In the genomic region with DNA sequence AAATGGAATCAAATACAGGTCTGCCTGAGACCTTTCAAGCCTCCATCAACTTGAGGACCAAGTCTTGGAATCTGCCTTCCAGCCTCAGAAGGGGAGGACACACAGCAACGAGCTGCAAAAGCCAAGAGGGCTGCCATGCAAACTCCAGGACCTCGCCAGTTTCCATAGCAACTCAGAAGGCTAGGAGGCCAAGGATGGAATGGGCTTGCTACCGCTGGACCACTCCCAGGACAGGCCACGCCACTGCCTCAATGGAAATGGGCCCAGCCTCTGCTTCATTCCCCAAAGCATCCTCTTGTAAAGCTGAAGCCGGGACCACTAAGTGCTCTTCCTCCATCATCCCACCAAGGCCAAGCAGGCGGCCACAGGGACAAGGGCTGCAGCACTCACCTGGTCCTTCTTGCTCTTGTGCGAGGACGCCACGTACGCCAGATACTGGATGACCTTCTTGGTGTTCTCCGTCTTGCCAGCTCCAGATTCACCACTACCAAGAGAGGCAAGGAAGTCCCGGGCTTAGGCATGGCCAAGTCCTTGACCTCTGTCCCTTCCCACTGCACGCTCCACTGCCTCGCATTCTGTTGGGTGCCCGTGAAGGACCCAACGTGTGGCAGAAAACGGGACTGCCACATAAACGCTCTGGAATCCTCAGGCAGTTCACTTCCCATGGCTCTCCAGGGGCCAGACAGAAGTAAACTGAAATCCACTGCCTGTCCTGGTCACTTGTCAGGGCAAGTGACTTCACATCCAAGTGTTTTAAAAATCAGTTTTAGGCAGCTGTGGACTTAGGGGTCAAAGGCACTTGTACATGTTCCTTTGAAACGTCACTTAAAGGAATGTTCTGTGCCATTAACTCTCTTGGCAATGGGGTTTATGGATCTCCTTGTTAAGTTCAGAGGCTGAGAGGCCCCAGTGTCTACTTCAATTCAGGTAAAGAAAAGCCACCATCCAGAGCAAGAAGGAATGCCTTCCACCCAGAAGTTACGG, we compare ENCODE assay signal across 9 cellular contexts.
DNase-seq lines count a peak whose midpoint lies in the region; ATAC-seq and TF ChIP-seq lines count a peak whose summit lies in the region.
"Had no signal": no experiment of that assay in that cellular context is flagged by ENCODE, and none has a peak within 500 bp of the region (broad histone marks: within the 10 kb centered on the region; RNA-seq: fewer than 3 reads in every experiment).

No MANE protein-coding gene starts in this region.

- H3K27ac Mint-ChIP-seq in T-helper 17 cell: peak overlapping the region; percentile 78
- peak overlapping the region; percentile 58 for H3K27ac Mint-ChIP-seq in progenitor cell of endocrine pancreas

- no peaks in the 10 kb centered on the region for H3K9me3 Mint-ChIP-seq in progenitor cell of endocrine pancreas (ENCODE audit: low read depth)

- H3K36me3 ChIP-seq in BLaER1 treated with 17β-estradiol and CSF1 and Interleukin-3, amounts not matched to agents 10 nM and 100 nM: peaks cover 80 to 100% (median 96%) of the 10 kb centered on the region in 11 experiments
- H3K36me3 ChIP-seq in esophagus muscularis mucosa: peaks cover 15 to 56% (median 47%) of the 10 kb centered on the region in 4 donors
- peaks cover 17% of the 10 kb centered on the region; the same call in 1 of the 2 replicates for H3K36me3 ChIP-seq in Karpas-422 (ENCODE audit: insufficient read depth, low read length)

- ATAC-seq in T-helper 17 cell (no peak), left colon (no peak)

- H3K36me3 Mint-ChIP-seq in T-helper 17 cell (ENCODE audit: low read depth) (peaks cover 7% of the 10 kb centered on the region), progenitor cell of endocrine pancreas (ENCODE audit: insufficient read depth) (peaks cover 32% of the 10 kb centered on the region)

- no peak for TF ChIP-seq POLR2A in esophagus muscularis mucosa (IDR thresholded peaks at IDR 0.05; ENCODE audit: low read depth)

- peaks cover 52% of the 10 kb centered on the region for H3K4me1 Mint-ChIP-seq in T-helper 17 cell
- H3K4me1 Mint-ChIP-seq in progenitor cell of endocrine pancreas (ENCODE audit: low read depth): peaks cover 32% of the 10 kb centered on the region

- H3K27me3 Mint-ChIP-seq in T-helper 17 cell (no peaks in the 10 kb centered on the region), progenitor cell of endocrine pancreas (no peaks in the 10 kb centered on the region)

- no peaks in the 10 kb centered on the region for H3K9me3 ChIP-seq in BLaER1 treated with 17β-estradiol and CSF1 and Interleukin-3, amounts not matched to agents 10 nM and 100 nM (replicated peaks in 1 of 11)
- no peaks in the 10 kb centered on the region for H3K9me3 ChIP-seq in T-helper 17 cell (ENCODE audit: control insufficient read depth, low read length, poor library complexity, severe bottlenecking)
- H3K9me3 ChIP-seq in esophagus muscularis mucosa: no peaks in the 10 kb centered on the region
- no peaks in the 10 kb centered on the region for H3K9me3 ChIP-seq in Karpas-422 (ENCODE audit: low read length)

- peak overlapping the region in 4 of 11 experiments; percentile 1 to 39 (median 20); a peak in 4 of 22 replicates for H3K9ac ChIP-seq in BLaER1 treated with 17β-estradiol and CSF1 and Interleukin-3, amounts not matched to agents 10 nM and 100 nM
- no peak overlapping the region for H3K9ac ChIP-seq in Karpas-422 (ENCODE audit: low read length)

- no peaks in the 10 kb centered on the region; a peak in 1 of 22 replicates for H3K27me3 ChIP-seq in BLaER1 treated with 17β-estradiol and CSF1 and Interleukin-3, amounts not matched to agents 10 nM and 100 nM
- H3K27me3 ChIP-seq in esophagus muscularis mucosa (no peaks in the 10 kb centered on the region), Karpas-422 (ENCODE audit: low read length) (no peaks in the 10 kb centered on the region)

- H3K79me2 ChIP-seq in Karpas-422 (ENCODE audit: low read length): peaks cover 33% of the 10 kb centered on the region

- TF ChIP-seq CTCF in esophagus muscularis mucosa (IDR thresholded peaks at IDR 0.05): peak in 1 of 3 experiments; percentile 24
- TF ChIP-seq CTCF in progenitor cell of endocrine pancreas (IDR thresholded peaks at IDR 0.05; ENCODE audit: unreplicated experiment): no peak

- H4K20me1 ChIP-seq in BLaER1 treated with 17β-estradiol and CSF1 and Interleukin-3, amounts not matched to agents 10 nM and 100 nM: peaks cover 97 to 100% (median 100%) of the 10 kb centered on the region in 11 experiments
- peaks cover 8% of the 10 kb centered on the region; the same call in 1 of the 2 replicates for H4K20me1 ChIP-seq in Karpas-422 (ENCODE audit: insufficient read depth, low read depth, low read length)

- peak overlapping the region in 6 of 11 experiments; percentile 13 to 92 (median 85); a peak in 9 of 22 replicates for H3K27ac ChIP-seq in BLaER1 treated with 17β-estradiol and CSF1 and Interleukin-3, amounts not matched to agents 10 nM and 100 nM
- H3K27ac ChIP-seq in esophagus muscularis mucosa (replicated peaks in 1 of 4) (peak overlapping the region; percentile 95 to 100 (median 98)), Karpas-422 (ENCODE audit: low read length) (no peak overlapping the region)

- no peak overlapping the region for H3K4me3 ChIP-seq in BLaER1 treated with 17β-estradiol and CSF1 and Interleukin-3, amounts not matched to agents 10 nM and 100 nM
- H3K4me3 ChIP-seq in esophagus muscularis mucosa (no peak overlapping the region), Karpas-422 (ENCODE audit: low read length) (no peak overlapping the region)

- no peak for TF ChIP-seq EP300 in esophagus muscularis mucosa (IDR thresholded peaks at IDR 0.05)

- POLR2A ChIA-PET in HEK293T (lab: Yijun Ruan, JAX): no interaction called here

- WGBS in esophagus muscularis mucosa: 53% methylated on average over 13 of the region's 20 CpGs

- DNase-seq in T-helper 17 cell (no peak), esophagus muscularis mucosa (ENCODE audit: extremely low spot score) (no peak), progenitor cell of endocrine pancreas (ENCODE audit: low spot score, unreplicated experiment) (no peak), left colon (no peak), Karpas-422 (no peak), HEK293T (ENCODE audit: extremely low spot score) (no peak)
- no peak for DNase-seq in activated CD4-positive, CD25-positive, alpha-beta regulatory T cell treated with anti-CD3 and anti-CD28 coated beads, Interleukin-2, amount 50 U/mL, for 72 hours
- DNase-seq: DMS79 had no signal

- H3K4me2 ChIP-seq in BLaER1 treated with 17β-estradiol and CSF1 and Interleukin-3, amounts not matched to agents 10 nM and 100 nM: peak overlapping the region in 1 of 11 experiments; percentile 90; a peak in 1 of 22 replicates
- no peak overlapping the region for H3K4me2 ChIP-seq in Karpas-422 (ENCODE audit: low read depth, low read length, poor library complexity, severe bottlenecking)

- CTCF ChIA-PET in HEK293T (lab: Yijun Ruan, JAX): no interaction called here

- H3K4me3 Mint-ChIP-seq in T-helper 17 cell (no peak overlapping the region), progenitor cell of endocrine pancreas (ENCODE audit: low read depth) (no peak overlapping the region)

- intact Hi-C loops in esophagus muscularis mucosa (cut with DNase I) (loop anchor here (5.0 kb wide), 2 partner anchors 46 to 141 kb away; no protein-coding TSS in a partner anchor), left colon (cut with DNase I, micrococcal nuclease) (no loop called here)

- H2AFZ ChIP-seq in Karpas-422 (ENCODE audit: low read length): no peak overlapping the region

- H3K9me2 ChIP-seq in Karpas-422 (replicated peaks; ENCODE audit: insufficient read depth, low read length): no peaks in the 10 kb centered on the region

- H3K4me1 ChIP-seq in BLaER1 treated with 17β-estradiol and CSF1 and Interleukin-3, amounts not matched to agents 10 nM and 100 nM: peaks cover 52 to 95% (median 84%) of the 10 kb centered on the region in 10 experiments
- H3K4me1 ChIP-seq in esophagus muscularis mucosa (peaks cover 96 to 100% (median 100%) of the 10 kb centered on the region in 4 donors), Karpas-422 (ENCODE audit: low read length) (peaks cover 31% of the 10 kb centered on the region)

TF ChIP-seq in HEK293T, 16 proteins besides CTCF, POLR2A, EP300 and RAD21:
- no peak for TF ChIP-seq LEF1 (IDR thresholded peaks at IDR 0.05; ENCODE audit: borderline replicate concordance)
- TF ChIP-seq FOXK2 (IDR thresholded peaks at IDR 0.05): no peak
- no peak for TF ChIP-seq ELF4 (IDR thresholded peaks at IDR 0.05)
- TF ChIP-seq TARDBP (IDR thresholded peaks at IDR 0.05): no peak
- TF ChIP-seq HDGF (IDR thresholded peaks at IDR 0.05; ENCODE audit: borderline replicate concordance): no peak
- no peak for TF ChIP-seq L3MBTL2 (conservative IDR thresholded peaks at IDR 0.05)
- TF ChIP-seq SUZ12 (IDR thresholded peaks at IDR 0.05): no peak
- no peak for TF ChIP-seq ARNT (IDR thresholded peaks at IDR 0.05)
- TF ChIP-seq FOXM1 (IDR thresholded peaks at IDR 0.05; ENCODE audit: borderline replicate concordance): no peak
- TF ChIP-seq ZNF384 (IDR thresholded peaks at IDR 0.05): no peak
- no peak for TF ChIP-seq FOXA1 (IDR thresholded peaks at IDR 0.05)
- no peak for TF ChIP-seq BHLHE40 (IDR thresholded peaks at IDR 0.05; ENCODE audit: borderline replicate concordance)
